ENCODE assay signal across 14 cellular contexts in the genomic region with DNA sequence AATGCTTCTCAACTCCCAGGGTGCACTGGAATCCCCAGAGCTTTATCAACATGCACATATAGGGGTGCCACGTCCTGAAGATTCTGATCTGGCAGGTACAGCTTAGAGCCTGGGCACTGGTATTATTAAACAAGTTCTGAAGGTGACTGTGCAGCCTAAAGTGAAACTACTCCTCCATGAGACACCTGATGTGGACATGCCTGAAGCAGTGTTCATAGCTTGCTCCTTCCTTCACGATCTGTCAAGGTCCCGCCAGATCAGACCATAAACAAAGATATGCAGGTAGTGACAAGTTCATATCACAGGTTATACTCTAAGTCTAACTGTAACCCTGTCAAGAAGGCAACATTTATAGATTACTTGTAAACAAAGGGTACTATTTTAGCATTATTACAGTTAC.
"Had no signal": no experiment of that assay in that cellular context is flagged by ENCODE, and none has a peak within 500 bp of the region (broad histone marks: within the 10 kb centered on the region; RNA-seq: fewer than 3 reads in every experiment).

No MANE protein-coding gene starts in this region.

- H3K9me3 ChIP-seq: adrenal gland, lower lobe of right lung had no signal

- H3K27ac ChIP-seq: adrenal gland, lower lobe of right lung had no signal

- ATAC-seq: activated CD4-positive, CD25-positive, alpha-beta regulatory T cell treated with anti-CD3 and anti-CD28 coated beads, Interleukin-2, amount 50 U/mL, for 24 hours had no signal

- H3K27me3 ChIP-seq: adrenal gland had no signal

- H3K27me3 Mint-ChIP-seq: naive thymus-derived CD4-positive, alpha-beta T cell had no signal

- H3K4me3 ChIP-seq: adrenal gland, lower lobe of right lung had no signal

- DNase-seq: activated CD4-positive, alpha-beta T cell treated with anti-CD3 and anti-CD28 coated beads, Interleukin-2, amount 50 U/mL, for 4 hours; activated CD8-positive, alpha-beta memory T cell treated with anti-CD3 and anti-CD28 coated beads, Interleukin-2, amount 50 U/mL, for 48 hours; activated naive CD4-positive, alpha-beta T cell treated with anti-CD3 and anti-CD28 coated beads, Interleukin-2, amount 50 U/mL, for 16 hours; adrenal gland; central memory CD4-positive, alpha-beta T cell; cortex of kidney; effector memory CD4-positive, alpha-beta T cell; hippocampal formation; left cardiac atrium; lower lobe of right lung; naive thymus-derived CD4-positive, alpha-beta T cell; nucleus accumbens; stimulated activated CD4-positive, alpha-beta T cell treated with anti-CD3 and anti-CD28 coated beads, Interleukin-4, amount 100 ng/mL, for 1 hour had no signal
